In the genomic region with DNA sequence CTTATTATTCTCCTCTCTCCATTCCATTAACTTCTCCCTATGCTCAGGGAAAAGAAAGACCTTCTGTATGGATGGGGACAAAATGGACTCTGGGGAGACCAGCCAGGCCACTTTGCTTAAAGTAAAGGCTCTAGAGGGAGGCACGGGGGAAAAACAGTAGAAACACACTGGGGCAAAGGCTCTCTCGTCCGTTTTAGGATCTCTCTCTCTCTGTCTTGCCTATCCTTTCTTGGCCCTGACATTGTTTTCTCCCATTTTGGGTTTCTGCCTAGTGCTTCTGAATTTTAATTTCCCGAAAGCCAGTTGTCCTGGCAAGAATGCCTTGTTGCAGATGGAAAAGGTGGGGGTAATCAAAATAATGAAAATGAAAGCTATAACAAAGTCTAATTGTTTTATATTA, we compare ENCODE assay signal across 21 cellular contexts. TPM values are rescaled to one million over a fixed set of nuclear protein-coding genes. Genes with fewer than 3 reads are reported as not detected.
A peak's percentile ranks its signal among the peaks of the same experiment; 100 is the strongest.
DNase-seq lines count a peak whose midpoint lies in the region; ATAC-seq lines count a peak whose summit lies in the region.
"Had no signal": no experiment of that assay in that cellular context is flagged by ENCODE, and none has a peak within 500 bp of the region (broad histone marks: within the 10 kb centered on the region; RNA-seq: fewer than 3 reads in every experiment).

No MANE protein-coding gene starts in this region.

- no peaks in the 10 kb centered on the region for H3K4me1 ChIP-seq in neuronal stem cell (ENCODE audit: control insufficient read depth in 2 of 2, insufficient read depth in 1 of 2, low read depth in 1 of 2, low read length in 2 of 2)
- H3K4me1 ChIP-seq: A549 had no signal

- no peak overlapping the region for H2BK12ac ChIP-seq in neuronal stem cell (ENCODE audit: low read length)

- H3K36me3 ChIP-seq in neuronal stem cell (replicated peaks in 1 of 2; ENCODE audit: control insufficient read depth in 2 of 2, insufficient read depth in 2 of 2, low read length in 2 of 2), result no peaks in the 10 kb centered on the region

- H3K4me3 ChIP-seq in neuronal stem cell (ENCODE audit: low read length in 2 of 2), result no peak overlapping the region
- H3K4me3 ChIP-seq: A549, GM23338 had no signal

- no peak overlapping the region for H4K8ac ChIP-seq in neuronal stem cell (ENCODE audit: low read depth, low read length)

- H3K14ac ChIP-seq in neuronal stem cell (ENCODE audit: low read length), result no peak overlapping the region

- no peak overlapping the region for H3K4me2 ChIP-seq in neuronal stem cell (ENCODE audit: insufficient read depth, low read length, poor library complexity, severe bottlenecking)
- H3K4me2 ChIP-seq: A549, GM23338 had no signal

- peak overlapping the region; percentile 65 for H3K27ac ChIP-seq in caudate nucleus (ENCODE audit: low read depth, low read length)
- H3K27ac ChIP-seq in cingulate gyrus (ENCODE audit: low read depth, low read length), result peak overlapping the region; percentile 1
- H3K27ac ChIP-seq in neuronal stem cell (replicated peaks; ENCODE audit: low read length), result no peak overlapping the region
- H3K27ac ChIP-seq: A549, HL-60 had no signal

- ATAC-seq in HG03432 (IDR thresholded peaks at IDR 0.05; ENCODE audit: unreplicated experiment) (no peak), HG03108 (IDR thresholded peaks at IDR 0.05; ENCODE audit: unreplicated experiment) (no peak)
- ATAC-seq: A549; CD8-positive, alpha-beta T cell; GM23338 had no signal

- H2AK5ac ChIP-seq in neuronal stem cell (ENCODE audit: low read depth, low read length), result no peak overlapping the region

- no peaks in the 10 kb centered on the region for H3K79me1 ChIP-seq in neuronal stem cell (ENCODE audit: low read depth, low read length)

- no peak overlapping the region for H3K18ac ChIP-seq in neuronal stem cell (ENCODE audit: low read length)

- H2BK5ac ChIP-seq in neuronal stem cell (ENCODE audit: low read length), result no peak overlapping the region

- H3K9me3 ChIP-seq in neuronal stem cell (replicated peaks in 1 of 2; ENCODE audit: control insufficient read depth in 2 of 2, insufficient read depth in 1 of 2, low read depth in 1 of 2, low read length in 2 of 2), result no peaks in the 10 kb centered on the region
- H3K9me3 ChIP-seq: A549 had no signal

- no peaks in the 10 kb centered on the region for H3K27me3 ChIP-seq in neuronal stem cell (ENCODE audit: control insufficient read depth in 3 of 3, insufficient read depth in 3 of 3, low read depth in 1 of 3, low read length in 3 of 3)

- no peak overlapping the region for H2AFZ ChIP-seq in neuronal stem cell (ENCODE audit: low read length)
- H2AFZ ChIP-seq: GM23338 had no signal

- H2BK15ac ChIP-seq in neuronal stem cell (ENCODE audit: low read length), result no peak overlapping the region

- H3K4ac ChIP-seq in neuronal stem cell (ENCODE audit: low read length), result no peak overlapping the region

- H3K23ac ChIP-seq in neuronal stem cell (ENCODE audit: low read depth, low read length, poor library complexity), result no peak overlapping the region

- no peak overlapping the region for H2BK120ac ChIP-seq in neuronal stem cell (ENCODE audit: low read depth, low read length)

- DNase-seq in caudate nucleus (lab: John Stamatoyannopoulos, UW) (peak in 7 of 61 donors; percentile 1 to 72 (median 11)), medulla oblongata (ENCODE audit: extremely low spot score) (peak; percentile 46), superior temporal gyrus (ENCODE audit: extremely low spot score) (peak; percentile 74), neuronal stem cell (ENCODE audit: low spot score) (no peak), NCI-H1092 treated with DMSO at 0.1 percent for 48 hours (lab: John Stamatoyannopoulos, UW) (no peak)
- DNase-seq: CD8-positive, alpha-beta T cell; COR-L47; DMS153; DMS79 treated with DMSO at 0.1 percent for 48 hours; EL; GDM1; H9 had no signal

- no CpG with 5 or more reads among the region's 4 CpGs for WGBS in neuronal stem cell (ENCODE audit: extremely low coverage in 2 of 2, insufficient read length in 2 of 2, insufficient replicate concordance in 1 of 2), 2 donors

- H3K9ac ChIP-seq in neuronal stem cell (ENCODE audit: low read depth, low read length, poor library complexity), result no peak overlapping the region

- no peak overlapping the region for H4K91ac ChIP-seq in neuronal stem cell (ENCODE audit: low read depth, low read length, poor library complexity)

RNA-seq across cellular contexts. Expression of a gene that starts 28.2 kb away (rescaled TPM):
- polyA plus RNA-seq in neuronal stem cell (2013, experiment 1 of 2), result 0.32 TPM
- 0.30 TPM for polyA plus RNA-seq in neuronal stem cell (2013, experiment 2 of 2)
- polyA plus RNA-seq: A549, AG04450, BJ, CD14-positive monocyte, GM23338 had no signal

Comparison
In these comparisons a context has a peak if more than half of its experiments do, and no peak if none do; other contexts are left out.
1. DNase-seq: peak in medulla oblongata (single experiment) and superior temporal gyrus (single experiment); none in neuronal stem cell (single experiment) and NCI-H1092 treated with DMSO at 0.1 percent for 48 hours (single experiment).